ENCODE assay signal across 8 cellular contexts in the genomic region with DNA sequence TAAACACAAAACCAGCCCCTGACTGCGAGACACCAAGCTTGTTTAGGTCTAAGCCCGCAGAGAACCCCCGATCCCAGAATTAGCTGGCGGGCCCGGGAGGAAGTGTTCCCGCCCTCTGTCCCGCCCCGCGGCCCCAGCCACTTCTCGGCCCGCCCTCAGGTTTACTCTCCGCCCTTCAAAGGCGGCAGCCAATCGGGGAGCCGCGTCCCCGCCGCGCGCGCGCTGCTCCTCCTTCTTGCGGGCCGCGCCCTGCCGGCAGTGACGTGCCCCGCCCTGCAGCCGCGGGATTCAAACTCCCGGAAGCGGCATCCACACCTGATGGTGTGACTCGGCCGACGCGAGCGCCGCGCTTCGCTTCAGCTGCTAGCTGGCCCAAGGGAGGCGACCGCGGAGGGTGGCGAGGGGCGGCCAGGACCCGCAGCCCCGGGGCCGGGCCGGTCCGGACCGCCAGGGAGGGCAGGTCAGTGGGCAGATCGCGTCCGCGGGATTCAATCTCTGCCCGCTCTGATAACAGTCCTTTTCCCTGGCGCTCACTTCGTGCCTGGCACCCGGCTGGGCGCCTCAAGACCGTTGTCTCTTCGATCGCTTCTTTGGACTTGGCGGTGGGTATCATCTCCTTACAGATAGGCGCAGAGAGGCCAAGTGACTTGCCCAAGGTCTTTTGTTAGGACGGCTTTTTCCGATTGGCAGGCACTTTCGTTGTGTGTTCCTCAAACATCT. TPM values are rescaled to one million over a fixed set of nuclear protein-coding genes. Genes with fewer than 3 reads are reported as not detected.
A peak's percentile ranks its signal among the peaks of the same experiment; 100 is the strongest.
DNase-seq lines count a peak whose midpoint lies in the region; ATAC-seq, FAIRE-seq and TF ChIP-seq lines count a peak whose summit lies in the region.

TSS of gene CEP55 (plus strand) at position 291 of the 720 bp plus-strand sequence. CDS start 3,440 bp downstream, outside the sequence.

- peak within 1 kb of the TSS in 3 of 4 donors; percentile 25 to 65 (median 60) for H3K4me3 ChIP-seq in adrenal gland
- H3K4me3 ChIP-seq in prostate gland: peak within 1 kb of the TSS; percentile 42 to 52

- TF ChIP-seq POLR2A in adrenal gland (IDR thresholded peaks at IDR 0.05): no peak
- no peak for TF ChIP-seq POLR2A in prostate gland (IDR thresholded peaks at IDR 0.05)

- FAIRE-seq in urothelium cell line (lab: Jason Lieb, UNC): peak; percentile 93

- H3K27me3 ChIP-seq in adrenal gland: no peaks in the 10 kb centered on the region
- no peaks in the 10 kb centered on the region for H3K27me3 ChIP-seq in prostate gland (replicated peaks; ENCODE audit: insufficient read depth)

- peaks cover 0 to 4% of the 10 kb centered on the region in 2 donors for H3K4me1 ChIP-seq in adrenal gland (replicated peaks in 1 of 2)
- peaks cover 3% of the 10 kb centered on the region for H3K4me1 ChIP-seq in prostate gland (replicated peaks)

- WGBS in adrenal gland, 4 donors: 1 to 4% (median 2%) methylated on average over 13 to 68 of the region's 68 CpGs
- WGBS in prostate gland: under 1% methylated on average over 62 of the region's 68 CpGs

- in situ Hi-C loops in GM13977 (cut with MboI; ENCODE audit: low pct_unique_long_range_greater_than_20kb, low sequenced_read_pairs, unreplicated experiment): loop anchor here (25.0 kb wide), 1 partner anchor 409 kb away; no protein-coding TSS in a partner anchor

- no peaks in the 10 kb centered on the region for H3K9me3 ChIP-seq in adrenal gland (replicated peaks in 1 of 3)
- H3K9me3 ChIP-seq in prostate gland: no peaks in the 10 kb centered on the region

- no peak for TF ChIP-seq CTCF in GM13977 (IDR thresholded peaks at IDR 0.05; ENCODE audit: extremely low read depth, insufficient read depth, missing control alignments)
- TF ChIP-seq CTCF in adrenal gland (IDR thresholded peaks at IDR 0.05): no peak
- TF ChIP-seq CTCF in prostate gland (IDR thresholded peaks at IDR 0.05): peak in 2 of 4 experiments; percentile 18 to 26

- DNase-seq in GM13977 (ENCODE audit: low spot score) (peak; percentile 93), NCI-H146 treated with DMSO at 0.1 percent for 48 hours (lab: John Stamatoyannopoulos, UW; ENCODE audit: unreplicated experiment) (peak; percentile 90), T-helper 1 cell (peak; percentile 87 to 97 (median 93)), adrenal gland (peak; percentile 92 to 97 (median 95)), left cardiac atrium (peak; percentile 96), prostate gland (ENCODE audit: low spot score) (peak; percentile 94), urothelium cell line (ENCODE audit: low spot score) (peak; percentile 96)

- ATAC-seq in HG02870 (IDR thresholded peaks at IDR 0.05; ENCODE audit: unreplicated experiment) (peak; percentile 98), left cardiac atrium (peak; percentile 100)

- H3K27ac ChIP-seq in adrenal gland: peak within 1 kb of the TSS in 1 of 5 donors; percentile 19
- peak within 1 kb of the TSS; percentile 15 to 45 for H3K27ac ChIP-seq in prostate gland

- H3K36me3 ChIP-seq in adrenal gland (replicated peaks in 1 of 2) (no peaks in the 10 kb centered on the region), prostate gland (no peaks in the 10 kb centered on the region)

- intact Hi-C loops in adrenal gland (cut with DNase I): no loop called here
- intact Hi-C loops in left cardiac atrium (cut with DNase I): no loop called here
- intact Hi-C loops in prostate gland (cut with DNase I): no loop called here

RNA-seq across cellular contexts. Expression of gene CEP55, which starts in this region (rescaled TPM):
- total RNA-seq in adrenal gland: 1 to 10 TPM in 5 of 8 donors, under 1 TPM in 3; 0.66 to 2.8 (median 1.2) TPM
- polyA plus RNA-seq in adrenal gland: 1 to 10 TPM in 1 of 3 donors, under 1 TPM in 2; 0.32 to 3.2 (median 0.44) TPM
- 1 to 10 TPM in 1 of 2 donors, under 1 TPM in 1; 0.24 to 1.7 TPM for total RNA-seq in left cardiac atrium
- 1 to 10 TPM in 1 of 2 donors, under 1 TPM in 1; 0.14 to 4.7 TPM for total RNA-seq in prostate gland
